26 cellular contexts compared by ENCODE assay signal in the genomic region with DNA sequence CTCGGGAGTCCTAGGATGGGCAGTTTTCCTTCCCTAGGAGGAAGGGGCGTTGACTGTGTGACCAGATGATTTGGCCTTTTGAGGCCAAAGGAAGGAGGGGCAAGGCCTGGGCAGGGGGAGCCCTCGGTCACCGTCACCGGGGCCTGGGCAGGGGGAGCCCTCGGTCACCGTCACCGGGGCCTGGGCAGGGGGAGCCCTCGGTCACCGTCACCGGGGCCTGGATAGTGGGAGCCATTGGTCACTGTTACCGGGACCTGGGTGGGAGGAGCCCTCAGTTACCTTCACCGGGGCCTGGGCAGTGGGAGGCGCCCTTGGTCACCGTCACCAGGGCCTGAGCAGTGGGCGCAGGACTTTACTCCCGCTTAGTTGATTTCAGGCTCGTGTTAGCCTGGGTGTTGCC. TPM values are rescaled to one million over a fixed set of nuclear protein-coding genes. Genes with fewer than 3 reads are reported as not detected.
"Had no signal": no experiment of that assay in that cellular context is flagged by ENCODE, and none has a peak within 500 bp of the region (broad histone marks: within the 10 kb centered on the region; RNA-seq: fewer than 3 reads in every experiment).

No MANE protein-coding gene starts in this region.

- H3K4me1 ChIP-seq: lower lobe of right lung, neural progenitor cell, right atrium auricular region, sigmoid colon, uterus had no signal

- H3K9me3 ChIP-seq: heart left ventricle, lower lobe of right lung, ovary, right atrium auricular region, sigmoid colon, spleen, tibial nerve, uterus had no signal

- ATAC-seq: left lobe of liver; lower lobe of right lung; naive thymus-derived CD8-positive, alpha-beta T cell; stimulated activated memory B cell treated with anti-CD40 and anti-IgM and Interleukin-4, amounts not matched to agents 10 μg/mL and 1 μg/mL and 100 μg/mL, for 72 hours; stimulated activated naive CD8-positive, alpha-beta T cell treated with anti-CD3 and anti-CD28 coated beads, Interleukin-15, amount 100 ng/mL, for 72 hours had no signal

- H3K4me3 Mint-ChIP-seq: naive thymus-derived CD8-positive, alpha-beta T cell; nephron progenitor cell; neural progenitor cell; stimulated activated memory B cell treated with anti-CD40 and anti-IgM and Interleukin-4, amounts not matched to agents 10 μg/mL and 1 μg/mL and 100 μg/mL, for 72 hours; stimulated activated naive CD8-positive, alpha-beta T cell treated with anti-CD3 and anti-CD28 coated beads, Interleukin-15, amount 100 ng/mL, for 72 hours; type B pancreatic cell had no signal

- H3K4me3 ChIP-seq: heart left ventricle, lower lobe of right lung, neural progenitor cell, ovary, right atrium auricular region, sigmoid colon, spleen, tibial nerve, uterus had no signal

- DNase-seq: hypothalamus; islet precursor cell; lower lobe of right lung; mammary epithelial cell; mesenchymal stem cell; naive thymus-derived CD8-positive, alpha-beta T cell; nephron progenitor cell; ovary; sigmoid colon; small intestine; spleen; stimulated activated CD4-positive, alpha-beta T cell treated with anti-CD3 and anti-CD28 coated beads, Interleukin-4, amount 100 ng/mL, for 24 hours; stimulated activated naive CD4-positive, alpha-beta T cell treated with Interleukin-2 at 50 U/mL for 16 hours; stimulated activated naive CD8-positive, alpha-beta T cell treated with anti-CD3 and anti-CD28 coated beads, Interleukin-15, amount 100 ng/mL, for 72 hours; substantia nigra; uterus had no signal

- H3K27me3 ChIP-seq: heart left ventricle, neural progenitor cell, ovary, right atrium auricular region, sigmoid colon, spleen, tibial nerve, uterus had no signal

- H3K4me2 ChIP-seq: neural progenitor cell had no signal

- H3K27ac ChIP-seq: heart left ventricle, lower lobe of right lung, neural progenitor cell, ovary, right atrium auricular region, sigmoid colon, spleen, tibial nerve, uterus had no signal

- H3K27ac Mint-ChIP-seq: naive thymus-derived CD8-positive, alpha-beta T cell; nephron progenitor cell; neural progenitor cell; progenitor cell of endocrine pancreas; stimulated activated memory B cell treated with anti-CD40 and anti-IgM and Interleukin-4, amounts not matched to agents 10 μg/mL and 1 μg/mL and 100 μg/mL, for 72 hours; type B pancreatic cell had no signal

- H3K9me3 Mint-ChIP-seq: naive thymus-derived CD8-positive, alpha-beta T cell; stimulated activated memory B cell treated with anti-CD40 and anti-IgM and Interleukin-4, amounts not matched to agents 10 μg/mL and 1 μg/mL and 100 μg/mL, for 72 hours; stimulated activated naive CD8-positive, alpha-beta T cell treated with anti-CD3 and anti-CD28 coated beads, Interleukin-15, amount 100 ng/mL, for 72 hours; type B pancreatic cell had no signal

- H3K4me1 Mint-ChIP-seq: neural progenitor cell; stimulated activated naive CD8-positive, alpha-beta T cell treated with anti-CD3 and anti-CD28 coated beads, Interleukin-15, amount 100 ng/mL, for 72 hours had no signal

- H3K36me3 ChIP-seq: neural progenitor cell, ovary, uterus had no signal

- H3K27me3 Mint-ChIP-seq: naive thymus-derived CD8-positive, alpha-beta T cell; progenitor cell of endocrine pancreas; stimulated activated memory B cell treated with anti-CD40 and anti-IgM and Interleukin-4, amounts not matched to agents 10 μg/mL and 1 μg/mL and 100 μg/mL, for 72 hours; stimulated activated naive CD8-positive, alpha-beta T cell treated with anti-CD3 and anti-CD28 coated beads, Interleukin-15, amount 100 ng/mL, for 72 hours; type B pancreatic cell had no signal

- H3K9ac ChIP-seq: neural progenitor cell had no signal

RNA-seq across cellular contexts. Expression of gene GAL3ST2, which starts 24.8 kb away (rescaled TPM):
- total RNA-seq: kidney epithelial cell; lower lobe of right lung; mammary epithelial cell; naive thymus-derived CD8-positive, alpha-beta T cell; pulmonary artery endothelial cell had no signal

RNA-seq across cellular contexts. Expression of gene NEU4, which starts 57.2 kb away (rescaled TPM):
- total RNA-seq: kidney epithelial cell; lower lobe of right lung; mammary epithelial cell; naive thymus-derived CD8-positive, alpha-beta T cell; pulmonary artery endothelial cell had no signal
